Comparison of ENCODE assay signal across 29 cellular contexts in genomic region chr13:22487932-22488331, GRCh38.
"Had no signal": no experiment of that assay in that cellular context is flagged by ENCODE, and none has a peak within 500 bp of the region (broad histone marks: within the 10 kb centered on the region; RNA-seq: fewer than 3 reads in every experiment).

No MANE protein-coding gene starts in this region.

- FAIRE-seq: islet of Langerhans had no signal

- H3K36me3 ChIP-seq: brain microvascular endothelial cell, gastroesophageal sphincter, sigmoid colon, spleen, upper lobe of right lung had no signal

- H3K27me3 ChIP-seq: brain microvascular endothelial cell, gastroesophageal sphincter, sigmoid colon, spleen, testis, upper lobe of right lung had no signal

- H3K27ac Mint-ChIP-seq: activated CD4-positive, alpha-beta T cell treated with anti-CD3 and anti-CD28 coated beads, Interleukin-2, amount 10 ng/mL, durations not matched to agents 24 days and 14 days; activated CD8-positive, alpha-beta memory T cell treated with anti-CD3 and anti-CD28 coated beads, Interleukin-2, amount 10 ng/mL, durations not matched to agents 7 days and 5 days; activated CD8-positive, alpha-beta T cell treated with anti-CD3 and anti-CD28 coated beads for 36 hours; activated naive CD8-positive, alpha-beta T cell treated with anti-CD3 and anti-CD28 coated beads, Interleukin-2, amount 50 U/mL, for 24 hours; activated T-helper 1 cell treated with anti-CD3 and anti-CD28 coated beads, Interleukin-12 subunit alpha, Interleukin-12 subunit beta, Interleukin-2, Interleukin-4 antibody, amounts not matched to agents 30 ng/mL and 10 ng/mL and 1 ng/mL, durations not matched to agents 14 hours and 24 hours and 36 hours had no signal

- H3K79me2 ChIP-seq: parathyroid adenoma had no signal

- H3K4me1 Mint-ChIP-seq: activated CD4-positive, alpha-beta T cell treated with anti-CD3 and anti-CD28 coated beads, Interleukin-2, amount 10 ng/mL, durations not matched to agents 24 days and 14 days; activated CD8-positive, alpha-beta memory T cell treated with anti-CD3 and anti-CD28 coated beads, Interleukin-2, amount 10 ng/mL, durations not matched to agents 7 days and 5 days; activated naive CD8-positive, alpha-beta T cell treated with anti-CD3 and anti-CD28 coated beads, Interleukin-2, amount 50 U/mL, for 24 hours; naive B cell had no signal

- H3K27me3 Mint-ChIP-seq: activated CD4-positive, alpha-beta T cell treated with anti-CD3 and anti-CD28 coated beads, Interleukin-2, amount 10 ng/mL, durations not matched to agents 24 days and 14 days; activated CD8-positive, alpha-beta memory T cell treated with anti-CD3 and anti-CD28 coated beads, Interleukin-2, amount 10 ng/mL, durations not matched to agents 7 days and 5 days; activated CD8-positive, alpha-beta T cell treated with anti-CD3 and anti-CD28 coated beads for 36 hours; activated naive CD8-positive, alpha-beta T cell treated with anti-CD3 and anti-CD28 coated beads, Interleukin-2, amount 50 U/mL, for 24 hours; naive B cell had no signal

- H3K9me3 ChIP-seq: testis, upper lobe of right lung had no signal

- DNase-seq: activated CD4-positive, alpha-beta T cell treated with anti-CD3 and anti-CD28 coated beads, Interleukin-2, amount 10 ng/mL, durations not matched to agents 24 days and 14 days; activated CD8-positive, alpha-beta memory T cell treated with anti-CD3 and anti-CD28 coated beads, Interleukin-2, amount 10 ng/mL, durations not matched to agents 7 days and 5 days; activated CD8-positive, alpha-beta T cell treated with anti-CD3 and anti-CD28 coated beads for 36 hours; activated gamma-delta T cell; activated naive CD4-positive, alpha-beta T cell treated with anti-CD3 and anti-CD28 coated beads, Interleukin-2, amount 50 U/mL, for 16 hours; activated naive CD8-positive, alpha-beta T cell treated with anti-CD3 and anti-CD28 coated beads, Interleukin-2, amount 50 U/mL, for 24 hours; activated T-cell treated with anti-CD3 and anti-CD28 coated beads for 4 hours; anterior cingulate cortex; brain microvascular endothelial cell; central memory CD4-positive, alpha-beta T cell; dermis blood vessel endothelial cell; effector CD8-positive, alpha-beta T cell; head of caudate nucleus; hypothalamus; left cardiac atrium; naive B cell; nucleus accumbens; sigmoid colon; spleen; stimulated activated CD4-positive, alpha-beta T cell treated with anti-CD3 and anti-CD28 coated beads, Interleukin-4, amount 100 ng/mL, for 1 hour; stimulated activated naive CD4-positive, alpha-beta T cell; testis; upper lobe of right lung had no signal

- H2AFZ ChIP-seq: parathyroid adenoma had no signal

- H3K4me3 ChIP-seq: gastroesophageal sphincter, sigmoid colon, spleen, testis, upper lobe of right lung had no signal

- H3K4me1 ChIP-seq: parathyroid adenoma, spleen, testis, upper lobe of right lung had no signal

- H3K9ac ChIP-seq: parathyroid adenoma had no signal

- H3K27ac ChIP-seq: brain microvascular endothelial cell, gastroesophageal sphincter, parathyroid adenoma, sigmoid colon, spleen, testis, upper lobe of right lung, VCaP had no signal

- H3K9me3 Mint-ChIP-seq: activated CD8-positive, alpha-beta T cell treated with anti-CD3 and anti-CD28 coated beads for 36 hours; activated T-helper 1 cell treated with anti-CD3 and anti-CD28 coated beads, Interleukin-12 subunit alpha, Interleukin-12 subunit beta, Interleukin-2, Interleukin-4 antibody, amounts not matched to agents 30 ng/mL and 10 ng/mL and 1 ng/mL, durations not matched to agents 14 hours and 24 hours and 36 hours had no signal

- H3K36me3 Mint-ChIP-seq: activated CD8-positive, alpha-beta memory T cell treated with anti-CD3 and anti-CD28 coated beads, Interleukin-2, amount 10 ng/mL, durations not matched to agents 7 days and 5 days; naive B cell had no signal

- ATAC-seq: activated CD4-positive, CD25-positive, alpha-beta regulatory T cell treated with anti-CD3 and anti-CD28 coated beads, Interleukin-2, amount 50 U/mL, for 24 hours; activated CD8-positive, alpha-beta memory T cell treated with anti-CD3 and anti-CD28 coated beads, Interleukin-2, amount 10 ng/mL, durations not matched to agents 7 days and 5 days; activated CD8-positive, alpha-beta T cell treated with anti-CD3 and anti-CD28 coated beads for 36 hours; activated naive CD8-positive, alpha-beta T cell treated with anti-CD3 and anti-CD28 coated beads, Interleukin-2, amount 50 U/mL, for 24 hours; gastroesophageal sphincter; left cardiac atrium; upper lobe of right lung had no signal

- H3K4me3 Mint-ChIP-seq: activated CD4-positive, alpha-beta T cell treated with anti-CD3 and anti-CD28 coated beads, Interleukin-2, amount 10 ng/mL, durations not matched to agents 24 days and 14 days; activated CD8-positive, alpha-beta memory T cell treated with anti-CD3 and anti-CD28 coated beads, Interleukin-2, amount 10 ng/mL, durations not matched to agents 7 days and 5 days; activated CD8-positive, alpha-beta T cell treated with anti-CD3 and anti-CD28 coated beads for 36 hours; activated naive CD8-positive, alpha-beta T cell treated with anti-CD3 and anti-CD28 coated beads, Interleukin-2, amount 50 U/mL, for 24 hours; activated T-helper 1 cell treated with anti-CD3 and anti-CD28 coated beads, Interleukin-12 subunit alpha, Interleukin-12 subunit beta, Interleukin-2, Interleukin-4 antibody, amounts not matched to agents 30 ng/mL and 10 ng/mL and 1 ng/mL, durations not matched to agents 14 hours and 24 hours and 36 hours; naive B cell had no signal
